1 cellular context compared by ENCODE assay signal in the genomic region with DNA sequence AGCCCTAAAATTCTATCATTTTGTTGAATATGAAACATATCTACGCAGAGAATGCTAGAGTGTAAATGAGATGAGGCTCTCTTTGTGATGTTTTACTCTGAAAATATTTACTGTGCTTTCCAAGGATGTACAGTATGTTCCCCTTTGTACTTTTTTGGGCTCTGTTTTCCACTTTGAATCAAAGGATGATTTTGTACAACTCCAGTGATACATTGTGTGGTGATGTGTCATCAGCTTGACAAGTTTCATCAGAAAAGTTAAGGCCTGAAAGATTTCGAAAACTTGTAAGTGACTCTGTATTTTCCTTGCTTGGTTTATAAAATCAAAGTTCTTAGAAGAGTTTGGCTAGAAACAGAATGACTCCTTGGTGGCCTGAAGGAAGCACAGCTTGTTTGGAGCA.
TF ChIP-seq lines count a peak whose summit lies in the region.

No MANE protein-coding gene starts in this region.

TF ChIP-seq in SK-N-SH, 30 proteins besides CTCF, POLR2A, EP300 and RAD21:
- TF ChIP-seq, protein P1, sequence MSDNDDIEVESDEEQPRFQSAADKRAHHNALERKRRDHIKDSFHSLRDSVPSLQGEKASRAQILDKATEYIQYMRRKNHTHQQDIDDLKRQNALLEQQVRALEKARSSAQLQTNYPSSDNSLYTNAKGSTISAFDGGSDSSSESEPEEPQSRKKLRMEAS (IDR thresholded peaks at IDR 0.05; ENCODE audit: low read depth), result no peak
- TF ChIP-seq FOXM1 (IDR thresholded peaks at IDR 0.05; ENCODE audit: low read depth) (no peak), RFX5 (IDR thresholded peaks at IDR 0.05; ENCODE audit: low read length) (no peak), NFIC (IDR thresholded peaks at IDR 0.05; ENCODE audit: borderline replicate concordance) (0 out of 2 replicates have a peak, but pooled peaks have one; percentile 12), TCF12 (IDR thresholded peaks at IDR 0.05) (peak; percentile 31; the same call in 1 of the 2 replicates), MEF2A (IDR thresholded peaks at IDR 0.05; ENCODE audit: borderline replicate concordance, low read depth) (no peak), FOXJ3 (CRISPR knock-in tag; IDR thresholded peaks at IDR 0.05) (no peak), FOSL2 (IDR thresholded peaks at IDR 0.05; ENCODE audit: borderline replicate concordance, low read depth) (peak; percentile 52; the same call in 1 of the 2 replicates), TEAD4 (IDR thresholded peaks at IDR 0.05; ENCODE audit: borderline replicate concordance, insufficient read depth) (no peak), CHD2 (IDR thresholded peaks at IDR 0.05; ENCODE audit: low read length, partially characterized antibody) (no peak), GATA2 (CRISPR knock-in tag; IDR thresholded peaks at IDR 0.05) (no peak), POLR2AphosphoS5 (IDR thresholded peaks at IDR 0.05; ENCODE audit: low read depth, low read length) (no peak; the same call in 1 of the 2 replicates), ELF1 (IDR thresholded peaks at IDR 0.05) (no peak), TAF1 (IDR thresholded peaks at IDR 0.05; ENCODE audit: borderline replicate concordance, low read depth, low read length) (no peak), RXRA (IDR thresholded peaks at IDR 0.05; ENCODE audit: borderline replicate concordance, low read depth) (0 out of 2 replicates have a peak, but pooled peaks have one; percentile 10), JUND (IDR thresholded peaks at IDR 0.05) (0 out of 2 replicates have a peak, but pooled peaks have one; percentile 48)
- TF ChIP-seq, protein P2, sequence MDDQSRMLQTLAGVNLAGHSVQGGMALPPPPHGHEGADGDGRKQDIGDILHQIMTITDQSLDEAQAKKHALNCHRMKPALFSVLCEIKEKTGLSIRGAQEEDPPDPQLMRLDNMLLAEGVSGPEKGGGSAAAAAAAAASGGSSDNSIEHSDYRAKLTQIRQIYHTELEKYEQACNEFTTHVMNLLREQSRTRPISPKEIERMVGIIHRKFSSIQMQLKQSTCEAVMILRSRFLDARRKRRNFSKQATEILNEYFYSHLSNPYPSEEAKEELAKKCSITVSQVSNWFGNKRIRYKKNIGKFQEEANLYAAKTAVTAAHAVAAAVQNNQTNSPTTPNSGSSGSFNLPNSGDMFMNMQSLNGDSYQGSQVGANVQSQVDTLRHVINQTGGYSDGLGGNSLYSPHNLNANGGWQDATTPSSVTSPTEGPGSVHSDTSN (IDR thresholded peaks at IDR 0.05), result peak; percentile 58
- TF ChIP-seq, protein P3, sequence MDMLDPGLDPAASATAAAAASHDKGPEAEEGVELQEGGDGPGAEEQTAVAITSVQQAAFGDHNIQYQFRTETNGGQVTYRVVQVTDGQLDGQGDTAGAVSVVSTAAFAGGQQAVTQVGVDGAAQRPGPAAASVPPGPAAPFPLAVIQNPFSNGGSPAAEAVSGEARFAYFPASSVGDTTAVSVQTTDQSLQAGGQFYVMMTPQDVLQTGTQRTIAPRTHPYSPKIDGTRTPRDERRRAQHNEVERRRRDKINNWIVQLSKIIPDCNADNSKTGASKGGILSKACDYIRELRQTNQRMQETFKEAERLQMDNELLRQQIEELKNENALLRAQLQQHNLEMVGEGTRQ (IDR thresholded peaks at IDR 0.05; ENCODE audit: borderline replicate concordance, low read depth, low read length), result no peak
